12 cellular contexts compared by ENCODE assay signal in the genomic region with DNA sequence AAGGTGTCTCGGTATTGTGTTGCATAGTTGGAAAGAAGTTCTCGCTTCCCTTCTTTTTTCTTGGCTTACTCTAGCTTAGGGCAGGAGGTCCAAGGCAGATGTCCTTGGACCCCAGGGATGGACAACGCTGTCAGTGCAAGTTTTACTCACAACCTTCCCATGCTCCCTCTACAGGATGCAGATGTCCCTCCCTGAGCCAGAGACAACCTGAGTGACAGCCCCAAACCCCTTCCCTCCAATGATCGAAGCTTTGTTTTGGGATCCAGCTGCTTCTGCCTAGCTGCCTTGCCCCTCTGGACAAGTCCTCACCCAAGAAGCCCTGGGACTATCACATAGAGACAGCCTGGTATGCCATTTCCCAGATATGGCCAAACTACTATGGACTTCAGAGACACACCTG.
"Had no signal": no experiment of that assay in that cellular context is flagged by ENCODE, and none has a peak within 500 bp of the region (broad histone marks: within the 10 kb centered on the region; RNA-seq: fewer than 3 reads in every experiment).

No MANE protein-coding gene starts in this region.

- H3K27ac Mint-ChIP-seq: activated naive CD4-positive, alpha-beta T cell treated with anti-CD3 and anti-CD28 coated beads, Interleukin-2, amount 10 ng/mL, durations not matched to agents 7 days and 5 days; mesothelial cell of epicardium had no signal

- H3K4me3 ChIP-seq: esophagus muscularis mucosa, pancreas, thyroid gland had no signal

- H3K4me1 Mint-ChIP-seq: neural crest cell had no signal

- H3K36me3 Mint-ChIP-seq: immature natural killer cell, mesothelial cell of epicardium had no signal

- H3K4me3 Mint-ChIP-seq: activated naive CD4-positive, alpha-beta T cell treated with anti-CD3 and anti-CD28 coated beads, Interleukin-2, amount 10 ng/mL, durations not matched to agents 7 days and 5 days; mesothelial cell of epicardium; neural crest cell; T-helper 17 cell had no signal

- ATAC-seq: pancreas, T-helper 17 cell had no signal

- H3K27me3 Mint-ChIP-seq: T-helper 17 cell had no signal

- DNase-seq: activated CD4-positive, alpha-beta T cell treated with anti-CD3 and anti-CD28 coated beads for 48 hours; activated CD8-positive, alpha-beta memory T cell treated with anti-CD3 and anti-CD28 coated beads for 24 hours; activated naive CD4-positive, alpha-beta T cell treated with anti-CD3 and anti-CD28 coated beads, Interleukin-2, amount 10 ng/mL, durations not matched to agents 7 days and 5 days; glutamatergic neuron; immature natural killer cell; pancreas; stimulated activated CD4-positive, alpha-beta T cell treated with anti-CD3 and anti-CD28 coated beads, Interleukin-1b, Interleukin-23, amount 100 ng/mL, for 48 hours; T-helper 17 cell; thyroid gland had no signal

- H3K9me3 Mint-ChIP-seq: mesothelial cell of epicardium, neural crest cell had no signal
